Comparison of ENCODE assay signal across 8 cellular contexts in the genomic region with DNA sequence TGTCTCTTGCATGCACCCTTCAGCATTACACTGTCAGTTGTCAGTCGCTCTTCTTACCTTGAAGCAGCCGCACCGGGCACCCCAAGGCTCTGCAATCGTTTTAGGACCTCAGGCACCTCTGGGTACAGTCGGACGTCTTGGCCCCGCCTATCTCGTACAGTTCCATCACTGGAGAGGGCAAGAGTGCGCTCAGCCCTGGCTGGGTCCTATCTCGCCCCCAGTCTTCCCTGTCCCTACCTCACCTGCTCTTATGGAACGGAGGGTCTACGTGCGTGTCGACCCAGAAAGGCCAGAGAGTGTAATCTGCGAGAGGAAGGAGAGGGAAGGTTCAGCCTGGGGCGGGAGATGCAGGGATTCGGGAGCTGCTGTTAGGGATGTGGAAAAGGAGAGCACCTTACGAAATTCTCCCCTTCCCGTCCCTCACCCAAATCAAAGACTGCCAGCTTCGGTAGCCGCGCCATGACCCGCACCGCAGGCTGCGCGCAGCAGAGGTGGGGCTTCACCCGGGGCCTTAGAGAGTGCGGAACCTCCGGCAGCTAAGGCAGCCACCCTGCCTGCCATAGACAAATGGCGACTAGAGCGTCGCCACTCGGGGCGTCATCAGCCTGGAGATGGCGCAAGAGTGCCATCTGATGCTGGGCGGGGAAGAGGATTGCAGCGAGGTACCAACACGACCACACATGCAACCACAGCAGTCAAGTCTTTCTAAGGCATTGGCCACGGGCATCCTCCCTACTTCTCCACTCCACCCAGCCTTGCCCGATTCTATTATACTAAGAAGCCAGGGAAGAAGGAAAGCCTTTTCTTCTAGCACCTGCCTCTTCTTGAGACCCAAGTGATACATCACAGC. TPM values are rescaled to one million over a fixed set of nuclear protein-coding genes. Genes with fewer than 3 reads are reported as not detected.
A peak's percentile ranks its signal among the peaks of the same experiment; 100 is the strongest.
DNase-seq lines count a peak whose midpoint lies in the region; ATAC-seq, FAIRE-seq and TF ChIP-seq lines count a peak whose summit lies in the region.

MDP1 (minus strand) TSS at position 572 of the 850 bp plus-strand sequence; CDS start at position 461, 111 bp downstream.

- peaks cover 47% of the 10 kb centered on the region for H3K79me2 ChIP-seq in DOHH2 (ENCODE audit: control insufficient read depth, low read length)
- peaks cover 9% of the 10 kb centered on the region; the same call in 1 of the 2 replicates for H3K79me2 ChIP-seq in KMS-11 (ENCODE audit: insufficient read depth, low read depth)
- H3K79me2 ChIP-seq in fibroblast of lung (ENCODE audit: control insufficient read depth, insufficient read depth, low read length) = peaks cover 9% of the 10 kb centered on the region

- peak within 1 kb of the TSS; percentile 97 to 99 for H3K27ac Mint-ChIP-seq in natural killer cell treated with Interleukin-12 subunit alpha and Interleukin-12 subunit beta and Interleukin-15 and Interleukin-18, amount 100 ng/mL, for 72 hours

- FAIRE-seq in RCC 7860 (lab: Jason Lieb, UNC) = no peak

- H3K9ac ChIP-seq in KMS-11 = peak within 1 kb of the TSS; percentile 53; the same call in 1 of the 2 replicates
- peak within 1 kb of the TSS; percentile 80 for H3K9ac ChIP-seq in fibroblast of lung (ENCODE audit: insufficient read depth, low read length)

- H3K4me3 ChIP-seq in DOHH2 (ENCODE audit: low read length) (peak within 1 kb of the TSS; percentile 99), KMS-11 (IDR thresholded peaks at IDR 0.05; ENCODE audit: insufficient read depth, low read depth, low read length) (no peak within 1 kb of the TSS), fibroblast of lung (replicated peaks in 1 of 4; ENCODE audit: control extremely low read depth in 1 of 4, insufficient read depth in 1 of 4, low read depth in 3 of 4, low read length in 4 of 4) (peak within 1 kb of the TSS; percentile 48 to 93 (median 72))

- peaks cover 34 to 43% of the 10 kb centered on the region in 2 donors for H3K4me1 Mint-ChIP-seq in natural killer cell treated with Interleukin-12 subunit alpha and Interleukin-12 subunit beta and Interleukin-15 and Interleukin-18, amount 100 ng/mL, for 72 hours (ENCODE audit: low read depth in 2 of 2)

- H3K9me3 Mint-ChIP-seq in natural killer cell treated with Interleukin-12 subunit alpha and Interleukin-12 subunit beta and Interleukin-15 and Interleukin-18, amount 100 ng/mL, for 72 hours = no peaks in the 10 kb centered on the region

- no peaks in the 10 kb centered on the region for H3K9me2 ChIP-seq in DOHH2 (replicated peaks; ENCODE audit: control insufficient read depth, low read length)

- H3K27me3 ChIP-seq in DOHH2 (ENCODE audit: control insufficient read depth, low read length) (no peaks in the 10 kb centered on the region), KMS-11 (ENCODE audit: insufficient read depth, low read depth) (no peaks in the 10 kb centered on the region), fibroblast of lung (ENCODE audit: control insufficient read depth, insufficient read depth, low read length) (no peaks in the 10 kb centered on the region)

- ATAC-seq in GM21737 (IDR thresholded peaks at IDR 0.05; ENCODE audit: unreplicated experiment) = peak; percentile 55
- peak; percentile 84 to 85 for ATAC-seq in natural killer cell treated with Interleukin-12 subunit alpha and Interleukin-12 subunit beta and Interleukin-15 and Interleukin-18, amount 100 ng/mL, for 72 hours
- ATAC-seq in stimulated activated naive CD8-positive, alpha-beta T cell treated with anti-CD3 and anti-CD28 coated beads, Interleukin-15, Interleukin-2, amounts not matched to agents 100 U/mL and 50 U/mL, for 24 hours = peak; percentile 74

- H2AFZ ChIP-seq in KMS-11 (ENCODE audit: low read depth) (peak within 1 kb of the TSS; percentile 64), fibroblast of lung (ENCODE audit: low read length) (peak within 1 kb of the TSS; percentile 83)

- H3K36me3 ChIP-seq in DOHH2 (ENCODE audit: control insufficient read depth, low read length) = peaks cover 32% of the 10 kb centered on the region
- no peaks in the 10 kb centered on the region for H3K36me3 ChIP-seq in KMS-11 (ENCODE audit: insufficient read depth)
- peaks cover 5% of the 10 kb centered on the region for H3K36me3 ChIP-seq in fibroblast of lung (ENCODE audit: control insufficient read depth, insufficient read depth, low read length)

- H3K27ac ChIP-seq in DOHH2 (ENCODE audit: low read depth, low read length) (peak within 1 kb of the TSS; percentile 87), KMS-11 (peak within 1 kb of the TSS; percentile 58), fibroblast of lung (ENCODE audit: insufficient read depth, low read length) (peak within 1 kb of the TSS; percentile 81)

- H3K4me2 ChIP-seq in DOHH2 (ENCODE audit: low read length) = peak within 1 kb of the TSS; percentile 82
- H3K4me2 ChIP-seq in KMS-11 = peak within 1 kb of the TSS; percentile 64
- peak within 1 kb of the TSS; percentile 89 for H3K4me2 ChIP-seq in fibroblast of lung (ENCODE audit: extremely low read depth, insufficient read depth, low read length)

- peaks cover 7% of the 10 kb centered on the region for H3K36me3 Mint-ChIP-seq in natural killer cell treated with Interleukin-12 subunit alpha and Interleukin-12 subunit beta and Interleukin-15 and Interleukin-18, amount 100 ng/mL, for 72 hours

- peaks cover 25% of the 10 kb centered on the region for H3F3A ChIP-seq in DOHH2 (ENCODE audit: control insufficient read depth, insufficient read depth)

- peaks cover 31% of the 10 kb centered on the region for H3K4me1 ChIP-seq in DOHH2 (ENCODE audit: control insufficient read depth, low read length)
- H3K4me1 ChIP-seq in KMS-11 (ENCODE audit: low read depth, poor library complexity, severe bottlenecking) = peaks cover 22% of the 10 kb centered on the region
- H3K4me1 ChIP-seq in fibroblast of lung (ENCODE audit: control insufficient read depth, extremely low read depth, insufficient read depth, low read length) = peaks cover 9% of the 10 kb centered on the region

- TF ChIP-seq CTCF in DOHH2 (IDR thresholded peaks at IDR 0.05; ENCODE audit: low read depth, low read length, poor library complexity, severe bottlenecking) (peak; percentile 81), KMS-11 (conservative IDR thresholded peaks at IDR 0.05; ENCODE audit: low read depth, low read length) (0 out of 2 replicates have a peak, but pooled peaks have one; percentile 46), fibroblast of lung (conservative IDR thresholded peaks at IDR 0.05 in 1 of 2, IDR thresholded peaks at IDR 0.05 in 1 of 2; ENCODE audit: low read depth in 1 of 2, low read length in 2 of 2) (peak in 1 of 2 donors; percentile 37)

- DNase-seq in RCC 7860 (ENCODE audit: low spot score) (peak; percentile 60), activated T-helper 1 cell treated with Interleukin-2 at 50 U/mL for 16 hours (ENCODE audit: low read depth) (peak; percentile 76), fibroblast of lung (ENCODE audit: low read depth in 2 of 2) (peak; percentile 82 to 87)
- peak; percentile 88 for DNase-seq in natural killer cell treated with Interleukin-12 subunit alpha and Interleukin-12 subunit beta and Interleukin-15 and Interleukin-18, amount 100 ng/mL, for 72 hours (ENCODE audit: low spot score)
- DNase-seq in stimulated activated naive CD8-positive, alpha-beta T cell treated with anti-CD3 and anti-CD28 coated beads, Interleukin-15, Interleukin-2, amounts not matched to agents 100 U/mL and 50 U/mL, for 24 hours = peak; percentile 86

- H3K27me3 Mint-ChIP-seq in natural killer cell treated with Interleukin-12 subunit alpha and Interleukin-12 subunit beta and Interleukin-15 and Interleukin-18, amount 100 ng/mL, for 72 hours = no peaks in the 10 kb centered on the region

- no peaks in the 10 kb centered on the region for H3K9me3 ChIP-seq in DOHH2 (ENCODE audit: control insufficient read depth, insufficient read depth, low read length)
- H3K9me3 ChIP-seq in fibroblast of lung (ENCODE audit: control insufficient read depth, insufficient read depth, low read depth, low read length) = no peaks in the 10 kb centered on the region

- peak within 1 kb of the TSS; percentile 94 for H3K4me3 Mint-ChIP-seq in natural killer cell treated with Interleukin-12 subunit alpha and Interleukin-12 subunit beta and Interleukin-15 and Interleukin-18, amount 100 ng/mL, for 72 hours

- H4K20me1 ChIP-seq in DOHH2 (ENCODE audit: control insufficient read depth, insufficient read depth, low read depth, low read length) (no peaks in the 10 kb centered on the region), KMS-11 (ENCODE audit: insufficient read depth) (no peaks in the 10 kb centered on the region), fibroblast of lung (ENCODE audit: control insufficient read depth, extremely low read depth, insufficient read depth, low read length) (no peaks in the 10 kb centered on the region)

RNA-seq across cellular contexts. Expression of gene MDP1, which starts in this region (rescaled TPM):
- 13.6 and 22.1 TPM in 2 replicates for total RNA-seq in fibroblast of lung
- 14.4 TPM in 2 replicates for polyA plus RNA-seq in fibroblast of lung
- polyA plus RNA-seq in fibroblast of lung (2012) = 16.9 and 20.4 TPM in 2 replicates
- 4.8 and 12.0 TPM in 2 replicates for polyA minus RNA-seq in fibroblast of lung (ENCODE audit: low replicate concordance)
- 10 to 100 TPM in 1 of 2 donors, 1 to 10 TPM in 1; 9.1 to 11.3 TPM for total RNA-seq in natural killer cell treated with Interleukin-12 subunit alpha and Interleukin-12 subunit beta and Interleukin-15 and Interleukin-18, amount 100 ng/mL, for 72 hours
